In genomic region chr1:221841291-221841982, GRCh38 we compare ENCODE assay signal across 17 cellular contexts.
DNase-seq lines count a peak whose midpoint lies in the region; ATAC-seq, FAIRE-seq and TF ChIP-seq lines count a peak whose summit lies in the region.
"Had no signal": no experiment of that assay in that cellular context is flagged by ENCODE, and none has a peak within 500 bp of the region (broad histone marks: within the 10 kb centered on the region; RNA-seq: fewer than 3 reads in every experiment).

No MANE protein-coding gene starts in this region.

- ATAC-seq in activated T-helper 17 cell treated with anti-CD3 and anti-CD28 coated beads, Interleukin-2, amount 50 U/mL, for 72 hours (replicated peaks): no peak
- ATAC-seq in naive thymus-derived CD8-positive, alpha-beta T cell: no peak
- ATAC-seq in pancreas: no peak
- no peak for ATAC-seq in upper lobe of right lung
- ATAC-seq: activated T-cell treated with anti-CD3 and anti-CD28 coated beads, Interleukin-2, amount 50 U/mL, for 72 hours had no signal

- no peaks in the 10 kb centered on the region for H3K27me3 ChIP-seq in pancreas
- no peaks in the 10 kb centered on the region for H3K27me3 ChIP-seq in upper lobe of right lung
- H3K27me3 ChIP-seq in MG63: no peaks in the 10 kb centered on the region

- TF ChIP-seq CTCF in pancreas (IDR thresholded peaks at IDR 0.05) (no peak), upper lobe of right lung (IDR thresholded peaks at IDR 0.05) (no peak)

- peak overlapping the region; percentile 83 for H3K27ac Mint-ChIP-seq in activated T-helper 17 cell treated with anti-CD3 and anti-CD28 coated beads, Interleukin-2, amount 50 U/mL, for 72 hours
- peak overlapping the region in 2 of 10 donors; percentile 8 to 72 for H3K27ac Mint-ChIP-seq in naive thymus-derived CD8-positive, alpha-beta T cell
- H3K27ac Mint-ChIP-seq: activated T-cell treated with anti-CD3 and anti-CD28 coated beads, Interleukin-2, amount 50 U/mL, for 72 hours; dendritic cell treated with granulocyte-macrophage colony-stimulating factor and Interleukin-4, amounts not matched to agents 40 ng/mL and 50 ng/mL, for 4 days; mesothelial cell of epicardium; progenitor cell of endocrine pancreas had no signal

- H3K9me3 Mint-ChIP-seq in activated T-helper 17 cell treated with anti-CD3 and anti-CD28 coated beads, Interleukin-2, amount 50 U/mL, for 72 hours: no peaks in the 10 kb centered on the region
- no peaks in the 10 kb centered on the region for H3K9me3 Mint-ChIP-seq in naive thymus-derived CD8-positive, alpha-beta T cell
- H3K9me3 Mint-ChIP-seq: activated T-cell treated with anti-CD3 and anti-CD28 coated beads, Interleukin-2, amount 50 U/mL, for 72 hours; dendritic cell treated with granulocyte-macrophage colony-stimulating factor and Interleukin-4, amounts not matched to agents 40 ng/mL and 50 ng/mL, for 4 days; mesothelial cell of epicardium; T-helper 2 cell treated with Interferon-gamma antibody and Interleukin-4, amounts not matched to agents 5 μg/mL and 100 μg/mL, for 36 hours had no signal

- H3K27me3 Mint-ChIP-seq in activated T-helper 17 cell treated with anti-CD3 and anti-CD28 coated beads, Interleukin-2, amount 50 U/mL, for 72 hours: peaks cover 2% of the 10 kb centered on the region
- H3K27me3 Mint-ChIP-seq in naive thymus-derived CD8-positive, alpha-beta T cell: peaks cover 0 to 30% (median 6%) of the 10 kb centered on the region in 5 donors
- H3K27me3 Mint-ChIP-seq: progenitor cell of endocrine pancreas had no signal

- H3K4me3 ChIP-seq in pancreas: no peak overlapping the region
- H3K4me3 ChIP-seq in upper lobe of right lung: no peak overlapping the region
- no peak overlapping the region for H3K4me3 ChIP-seq in MG63

- H3K9me3 ChIP-seq in pancreas (no peaks in the 10 kb centered on the region), upper lobe of right lung (no peaks in the 10 kb centered on the region), MG63 (no peaks in the 10 kb centered on the region)

- FAIRE-seq in pancreas (lab: Jason Lieb, UNC): no peak

- H3K36me3 ChIP-seq in pancreas (no peaks in the 10 kb centered on the region), upper lobe of right lung (no peaks in the 10 kb centered on the region), MG63 (no peaks in the 10 kb centered on the region)

- H3K27ac ChIP-seq in pancreas (no peak overlapping the region), upper lobe of right lung (no peak overlapping the region)
- H3K27ac ChIP-seq: C4-2B had no signal

- no peak overlapping the region for H3K4me3 Mint-ChIP-seq in activated T-helper 17 cell treated with anti-CD3 and anti-CD28 coated beads, Interleukin-2, amount 50 U/mL, for 72 hours
- H3K4me3 Mint-ChIP-seq in naive thymus-derived CD8-positive, alpha-beta T cell: no peak overlapping the region
- H3K4me3 Mint-ChIP-seq: activated T-cell treated with anti-CD3 and anti-CD28 coated beads, Interleukin-2, amount 50 U/mL, for 72 hours; dendritic cell treated with granulocyte-macrophage colony-stimulating factor and Interleukin-4, amounts not matched to agents 40 ng/mL and 50 ng/mL, for 4 days; mesothelial cell of epicardium; T-helper 2 cell treated with Interferon-gamma antibody and Interleukin-4, amounts not matched to agents 5 μg/mL and 100 μg/mL, for 36 hours had no signal

- 78 to 79% methylated on average over 4 of the region's 4 CpGs for WGBS in pancreas, 2 donors

- H3K36me3 Mint-ChIP-seq in activated T-helper 17 cell treated with anti-CD3 and anti-CD28 coated beads, Interleukin-2, amount 50 U/mL, for 72 hours (ENCODE audit: low read depth): no peaks in the 10 kb centered on the region
- H3K36me3 Mint-ChIP-seq in naive thymus-derived CD8-positive, alpha-beta T cell: peaks cover 0 to 3% (median 0%) of the 10 kb centered on the region in 3 donors
- H3K36me3 Mint-ChIP-seq: mesothelial cell of epicardium had no signal

- intact Hi-C loops in pancreas (cut with DNase I) (no loop called here), upper lobe of right lung (cut with DNase I) (no loop called here)

- POLR2A ChIA-PET in naive thymus-derived CD8-positive, alpha-beta T cell (lab: Charles Lee): no interaction called here

- H3K4me1 Mint-ChIP-seq in activated T-helper 17 cell treated with anti-CD3 and anti-CD28 coated beads, Interleukin-2, amount 50 U/mL, for 72 hours: peaks cover 31% of the 10 kb centered on the region
- H3K4me1 Mint-ChIP-seq in naive thymus-derived CD8-positive, alpha-beta T cell: peaks cover 7 to 37% (median 15%) of the 10 kb centered on the region in 4 donors

- H3K4me1 ChIP-seq in pancreas: peaks cover 0 to 8% (median 7%) of the 10 kb centered on the region in 3 donors
- H3K4me1 ChIP-seq in upper lobe of right lung: no peaks in the 10 kb centered on the region

- DNase-seq in AG20443 (ENCODE audit: low spot score) (peak; percentile 50), HCEC 1CT (peak; percentile 69), iris pigment epithelial cell (ENCODE audit: low read depth) (peak; percentile 37), pancreas (no peak), upper lobe of right lung (no peak), MG63 (no peak)
- DNase-seq in naive thymus-derived CD8-positive, alpha-beta T cell: no peak
- DNase-seq: activated T-cell treated with anti-CD3 and anti-CD28 coated beads, Interleukin-2, amount 50 U/mL, for 72 hours; aorta; NCI-H1436 treated with DMSO at 0.1 percent for 48 hours; NCI-H446 had no signal

Comparison
In these comparisons a context has a peak if more than half of its experiments do, and no peak if none do; other contexts are left out.
1. DNase-seq: peak in AG20443 (single experiment), HCEC 1CT (single experiment) and iris pigment epithelial cell (single experiment); none in naive thymus-derived CD8-positive, alpha-beta T cell (0 of 10), pancreas (0 of 6), upper lobe of right lung (single experiment) and MG63 (single experiment).